In the genomic region with DNA sequence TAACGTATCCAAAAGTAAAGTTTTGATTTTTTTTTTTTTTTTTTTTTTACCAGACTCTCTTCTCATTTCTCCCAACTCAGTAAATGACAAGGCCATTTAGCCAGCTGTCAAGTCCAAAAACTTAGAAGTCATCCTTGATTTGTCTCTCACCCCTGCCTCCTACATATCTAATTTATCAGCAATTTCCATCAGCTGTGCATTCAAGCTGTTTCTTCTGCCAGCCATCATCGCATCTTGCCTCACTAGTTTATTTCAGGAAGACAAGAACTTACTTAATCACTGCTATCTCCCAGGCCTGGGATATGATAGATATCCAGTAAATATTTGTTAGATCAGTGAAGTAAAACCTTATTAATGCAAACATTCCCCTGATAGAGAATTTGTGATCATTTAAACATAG, we compare ENCODE assay signal across 1 cellular context.
TF ChIP-seq lines count a peak whose summit lies in the region.

No MANE protein-coding gene starts in this region.

TF ChIP-seq in K562, 482 proteins besides CTCF, POLR2A, EP300 and RAD21 (continued from another document and continues in another):
- TF ChIP-seq, protein P1, sequence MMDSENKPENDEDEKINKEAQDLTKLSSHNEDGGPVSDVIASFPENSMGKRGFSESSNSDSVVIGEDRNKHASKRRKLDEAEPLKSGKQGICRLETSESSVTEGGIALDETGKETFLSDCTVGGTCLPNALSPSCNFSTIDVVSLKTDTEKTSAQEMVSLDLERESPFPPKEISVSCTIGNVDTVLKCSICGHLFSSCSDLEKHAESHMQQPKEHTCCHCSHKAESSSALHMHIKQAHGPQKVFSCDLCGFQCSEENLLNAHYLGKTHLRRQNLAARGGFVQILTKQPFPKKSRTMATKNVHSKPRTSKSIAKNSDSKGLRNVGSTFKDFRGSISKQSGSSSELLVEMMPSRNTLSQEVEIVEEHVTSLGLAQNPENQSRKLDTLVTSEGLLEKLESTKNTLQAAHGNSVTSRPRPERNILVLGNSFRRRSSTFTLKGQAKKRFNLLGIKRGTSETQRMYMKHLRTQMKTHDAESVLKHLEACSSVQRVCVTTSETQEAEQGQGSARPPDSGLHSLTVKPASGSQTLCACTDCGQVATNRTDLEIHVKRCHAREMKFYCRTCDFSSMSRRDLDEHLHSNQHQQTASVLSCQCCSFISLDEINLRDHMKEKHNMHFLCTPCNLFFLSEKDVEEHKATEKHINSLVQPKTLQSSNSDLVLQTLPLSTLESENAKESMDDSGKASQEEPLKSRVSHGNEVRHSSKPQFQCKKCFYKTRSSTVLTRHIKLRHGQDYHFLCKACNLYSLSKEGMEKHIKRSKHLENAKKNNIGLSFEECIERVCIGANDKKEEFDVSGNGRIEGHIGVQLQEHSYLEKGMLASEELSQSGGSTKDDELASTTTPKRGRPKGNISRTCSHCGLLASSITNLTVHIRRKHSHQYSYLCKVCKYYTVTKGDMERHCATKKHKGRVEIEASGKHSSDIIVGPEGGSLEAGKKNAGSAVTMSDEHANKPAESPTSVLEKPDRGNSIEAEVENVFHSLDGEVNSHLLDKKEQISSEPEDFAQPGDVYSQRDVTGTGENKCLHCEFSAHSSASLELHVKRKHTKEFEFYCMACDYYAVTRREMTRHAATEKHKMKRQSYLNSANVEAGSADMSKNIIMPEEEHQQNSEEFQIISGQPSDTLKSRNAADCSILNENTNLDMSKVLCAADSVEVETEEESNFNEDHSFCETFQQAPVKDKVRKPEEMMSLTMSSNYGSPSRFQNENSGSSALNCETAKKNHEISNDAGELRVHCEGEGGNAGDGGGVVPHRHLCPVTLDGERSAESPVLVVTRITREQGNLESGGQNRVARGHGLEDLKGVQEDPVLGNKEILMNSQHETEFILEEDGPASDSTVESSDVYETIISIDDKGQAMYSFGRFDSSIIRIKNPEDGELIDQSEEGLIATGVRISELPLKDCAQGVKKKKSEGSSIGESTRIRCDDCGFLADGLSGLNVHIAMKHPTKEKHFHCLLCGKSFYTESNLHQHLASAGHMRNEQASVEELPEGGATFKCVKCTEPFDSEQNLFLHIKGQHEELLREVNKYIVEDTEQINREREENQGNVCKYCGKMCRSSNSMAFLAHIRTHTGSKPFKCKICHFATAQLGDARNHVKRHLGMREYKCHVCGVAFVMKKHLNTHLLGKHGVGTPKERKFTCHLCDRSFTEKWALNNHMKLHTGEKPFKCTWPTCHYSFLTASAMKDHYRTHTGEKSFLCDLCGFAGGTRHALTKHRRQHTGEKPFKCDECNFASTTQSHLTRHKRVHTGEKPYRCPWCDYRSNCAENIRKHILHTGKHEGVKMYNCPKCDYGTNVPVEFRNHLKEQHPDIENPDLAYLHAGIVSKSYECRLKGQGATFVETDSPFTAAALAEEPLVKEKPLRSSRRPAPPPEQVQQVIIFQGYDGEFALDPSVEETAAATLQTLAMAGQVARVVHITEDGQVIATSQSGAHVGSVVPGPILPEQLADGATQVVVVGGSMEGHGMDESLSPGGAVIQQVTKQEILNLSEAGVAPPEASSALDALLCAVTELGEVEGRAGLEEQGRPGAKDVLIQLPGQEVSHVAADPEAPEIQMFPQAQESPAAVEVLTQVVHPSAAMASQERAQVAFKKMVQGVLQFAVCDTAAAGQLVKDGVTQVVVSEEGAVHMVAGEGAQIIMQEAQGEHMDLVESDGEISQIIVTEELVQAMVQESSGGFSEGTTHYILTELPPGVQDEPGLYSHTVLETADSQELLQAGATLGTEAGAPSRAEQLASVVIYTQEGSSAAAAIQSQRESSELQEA (IDR thresholded peaks at IDR 0.05; ENCODE audit: low read depth) = no peak
- TF ChIP-seq NFE2L1 (tag; IDR thresholded peaks at IDR 0.05; ENCODE audit: borderline replicate concordance, low read depth) (no peak), MTF1 (CRISPR knock-in tag; IDR thresholded peaks at IDR 0.05; ENCODE audit: borderline replicate concordance) (no peak), PHF8 (IDR thresholded peaks at IDR 0.05; ENCODE audit: borderline replicate concordance, low read length) (no peak), ELF2 (CRISPR knock-in tag; IDR thresholded peaks at IDR 0.05) (no peak), ZNF224 (CRISPR knock-in tag; IDR thresholded peaks at IDR 0.05) (no peak), FUS (optimal IDR thresholded peaks at IDR 0.05; ENCODE audit: low read depth, low read length) (no peak), HMG20B (CRISPR knock-in tag; IDR thresholded peaks at IDR 0.05) (no peak), ZNF253 (CRISPR knock-in tag; conservative IDR thresholded peaks at IDR 0.05) (no peak), KAT8 (IDR thresholded peaks at IDR 0.05; ENCODE audit: low read depth) (no peak), BRD4 (IDR thresholded peaks at IDR 0.05) (no peak), KLF16 (IDR thresholded peaks at IDR 0.05) (no peak), IFI16 (CRISPR knock-in tag; IDR thresholded peaks at IDR 0.05) (no peak), SMARCC2 (IDR thresholded peaks at IDR 0.05; ENCODE audit: low read depth) (no peak), ZFP1 (CRISPR knock-in tag; IDR thresholded peaks at IDR 0.05) (no peak), PML (IDR thresholded peaks at IDR 0.05; ENCODE audit: low read length) (no peak)
- TF ChIP-seq, protein P2, sequence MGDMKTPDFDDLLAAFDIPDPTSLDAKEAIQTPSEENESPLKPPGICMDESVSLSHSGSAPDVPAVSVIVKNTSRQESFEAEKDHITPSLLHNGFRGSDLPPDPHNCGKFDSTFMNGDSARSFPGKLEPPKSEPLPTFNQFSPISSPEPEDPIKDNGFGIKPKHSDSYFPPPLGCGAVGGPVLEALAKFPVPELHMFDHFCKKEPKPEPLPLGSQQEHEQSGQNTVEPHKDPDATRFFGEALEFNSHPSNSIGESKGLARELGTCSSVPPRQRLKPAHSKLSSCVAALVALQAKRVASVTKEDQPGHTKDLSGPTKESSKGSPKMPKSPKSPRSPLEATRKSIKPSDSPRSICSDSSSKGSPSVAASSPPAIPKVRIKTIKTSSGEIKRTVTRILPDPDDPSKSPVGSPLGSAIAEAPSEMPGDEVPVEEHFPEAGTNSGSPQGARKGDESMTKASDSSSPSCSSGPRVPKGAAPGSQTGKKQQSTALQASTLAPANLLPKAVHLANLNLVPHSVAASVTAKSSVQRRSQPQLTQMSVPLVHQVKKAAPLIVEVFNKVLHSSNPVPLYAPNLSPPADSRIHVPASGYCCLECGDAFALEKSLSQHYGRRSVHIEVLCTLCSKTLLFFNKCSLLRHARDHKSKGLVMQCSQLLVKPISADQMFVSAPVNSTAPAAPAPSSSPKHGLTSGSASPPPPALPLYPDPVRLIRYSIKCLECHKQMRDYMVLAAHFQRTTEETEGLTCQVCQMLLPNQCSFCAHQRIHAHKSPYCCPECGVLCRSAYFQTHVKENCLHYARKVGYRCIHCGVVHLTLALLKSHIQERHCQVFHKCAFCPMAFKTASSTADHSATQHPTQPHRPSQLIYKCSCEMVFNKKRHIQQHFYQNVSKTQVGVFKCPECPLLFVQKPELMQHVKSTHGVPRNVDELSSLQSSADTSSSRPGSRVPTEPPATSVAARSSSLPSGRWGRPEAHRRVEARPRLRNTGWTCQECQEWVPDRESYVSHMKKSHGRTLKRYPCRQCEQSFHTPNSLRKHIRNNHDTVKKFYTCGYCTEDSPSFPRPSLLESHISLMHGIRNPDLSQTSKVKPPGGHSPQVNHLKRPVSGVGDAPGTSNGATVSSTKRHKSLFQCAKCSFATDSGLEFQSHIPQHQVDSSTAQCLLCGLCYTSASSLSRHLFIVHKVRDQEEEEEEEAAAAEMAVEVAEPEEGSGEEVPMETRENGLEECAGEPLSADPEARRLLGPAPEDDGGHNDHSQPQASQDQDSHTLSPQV (IDR thresholded peaks at IDR 0.05) = 0 out of 2 replicates have a peak, but pooled peaks have one; percentile 51
- TF ChIP-seq, protein P3, sequence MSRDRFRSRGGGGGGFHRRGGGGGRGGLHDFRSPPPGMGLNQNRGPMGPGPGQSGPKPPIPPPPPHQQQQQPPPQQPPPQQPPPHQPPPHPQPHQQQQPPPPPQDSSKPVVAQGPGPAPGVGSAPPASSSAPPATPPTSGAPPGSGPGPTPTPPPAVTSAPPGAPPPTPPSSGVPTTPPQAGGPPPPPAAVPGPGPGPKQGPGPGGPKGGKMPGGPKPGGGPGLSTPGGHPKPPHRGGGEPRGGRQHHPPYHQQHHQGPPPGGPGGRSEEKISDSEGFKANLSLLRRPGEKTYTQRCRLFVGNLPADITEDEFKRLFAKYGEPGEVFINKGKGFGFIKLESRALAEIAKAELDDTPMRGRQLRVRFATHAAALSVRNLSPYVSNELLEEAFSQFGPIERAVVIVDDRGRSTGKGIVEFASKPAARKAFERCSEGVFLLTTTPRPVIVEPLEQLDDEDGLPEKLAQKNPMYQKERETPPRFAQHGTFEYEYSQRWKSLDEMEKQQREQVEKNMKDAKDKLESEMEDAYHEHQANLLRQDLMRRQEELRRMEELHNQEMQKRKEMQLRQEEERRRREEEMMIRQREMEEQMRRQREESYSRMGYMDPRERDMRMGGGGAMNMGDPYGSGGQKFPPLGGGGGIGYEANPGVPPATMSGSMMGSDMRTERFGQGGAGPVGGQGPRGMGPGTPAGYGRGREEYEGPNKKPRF (IDR thresholded peaks at IDR 0.05; ENCODE audit: low read depth, low read length) = no peak
- TF ChIP-seq, protein P4, sequence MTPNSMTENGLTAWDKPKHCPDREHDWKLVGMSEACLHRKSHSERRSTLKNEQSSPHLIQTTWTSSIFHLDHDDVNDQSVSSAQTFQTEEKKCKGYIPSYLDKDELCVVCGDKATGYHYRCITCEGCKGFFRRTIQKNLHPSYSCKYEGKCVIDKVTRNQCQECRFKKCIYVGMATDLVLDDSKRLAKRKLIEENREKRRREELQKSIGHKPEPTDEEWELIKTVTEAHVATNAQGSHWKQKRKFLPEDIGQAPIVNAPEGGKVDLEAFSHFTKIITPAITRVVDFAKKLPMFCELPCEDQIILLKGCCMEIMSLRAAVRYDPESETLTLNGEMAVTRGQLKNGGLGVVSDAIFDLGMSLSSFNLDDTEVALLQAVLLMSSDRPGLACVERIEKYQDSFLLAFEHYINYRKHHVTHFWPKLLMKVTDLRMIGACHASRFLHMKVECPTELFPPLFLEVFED (CRISPR knock-in tag; conservative IDR thresholded peaks at IDR 0.05) = no peak
- TF ChIP-seq, protein P5, sequence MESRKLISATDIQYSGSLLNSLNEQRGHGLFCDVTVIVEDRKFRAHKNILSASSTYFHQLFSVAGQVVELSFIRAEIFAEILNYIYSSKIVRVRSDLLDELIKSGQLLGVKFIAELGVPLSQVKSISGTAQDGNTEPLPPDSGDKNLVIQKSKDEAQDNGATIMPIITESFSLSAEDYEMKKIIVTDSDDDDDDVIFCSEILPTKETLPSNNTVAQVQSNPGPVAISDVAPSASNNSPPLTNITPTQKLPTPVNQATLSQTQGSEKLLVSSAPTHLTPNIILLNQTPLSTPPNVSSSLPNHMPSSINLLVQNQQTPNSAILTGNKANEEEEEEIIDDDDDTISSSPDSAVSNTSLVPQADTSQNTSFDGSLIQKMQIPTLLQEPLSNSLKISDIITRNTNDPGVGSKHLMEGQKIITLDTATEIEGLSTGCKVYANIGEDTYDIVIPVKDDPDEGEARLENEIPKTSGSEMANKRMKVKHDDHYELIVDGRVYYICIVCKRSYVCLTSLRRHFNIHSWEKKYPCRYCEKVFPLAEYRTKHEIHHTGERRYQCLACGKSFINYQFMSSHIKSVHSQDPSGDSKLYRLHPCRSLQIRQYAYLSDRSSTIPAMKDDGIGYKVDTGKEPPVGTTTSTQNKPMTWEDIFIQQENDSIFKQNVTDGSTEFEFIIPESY (CRISPR knock-in tag; IDR thresholded peaks at IDR 0.05) = no peak
- TF ChIP-seq, protein P6, sequence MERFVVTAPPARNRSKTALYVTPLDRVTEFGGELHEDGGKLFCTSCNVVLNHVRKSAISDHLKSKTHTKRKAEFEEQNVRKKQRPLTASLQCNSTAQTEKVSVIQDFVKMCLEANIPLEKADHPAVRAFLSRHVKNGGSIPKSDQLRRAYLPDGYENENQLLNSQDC (CRISPR knock-in tag; IDR thresholded peaks at IDR 0.05) = no peak
- TF ChIP-seq, protein P7, sequence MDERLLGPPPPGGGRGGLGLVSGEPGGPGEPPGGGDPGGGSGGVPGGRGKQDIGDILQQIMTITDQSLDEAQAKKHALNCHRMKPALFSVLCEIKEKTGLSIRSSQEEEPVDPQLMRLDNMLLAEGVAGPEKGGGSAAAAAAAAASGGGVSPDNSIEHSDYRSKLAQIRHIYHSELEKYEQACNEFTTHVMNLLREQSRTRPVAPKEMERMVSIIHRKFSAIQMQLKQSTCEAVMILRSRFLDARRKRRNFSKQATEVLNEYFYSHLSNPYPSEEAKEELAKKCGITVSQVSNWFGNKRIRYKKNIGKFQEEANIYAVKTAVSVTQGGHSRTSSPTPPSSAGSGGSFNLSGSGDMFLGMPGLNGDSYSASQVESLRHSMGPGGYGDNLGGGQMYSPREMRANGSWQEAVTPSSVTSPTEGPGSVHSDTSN (CRISPR knock-in tag; IDR thresholded peaks at IDR 0.05; ENCODE audit: low read depth) = no peak
- TF ChIP-seq, protein P7 (tag; conservative IDR thresholded peaks at IDR 0.05; ENCODE audit: low read depth) = peak; percentile 78
- TF ChIP-seq, protein P8, sequence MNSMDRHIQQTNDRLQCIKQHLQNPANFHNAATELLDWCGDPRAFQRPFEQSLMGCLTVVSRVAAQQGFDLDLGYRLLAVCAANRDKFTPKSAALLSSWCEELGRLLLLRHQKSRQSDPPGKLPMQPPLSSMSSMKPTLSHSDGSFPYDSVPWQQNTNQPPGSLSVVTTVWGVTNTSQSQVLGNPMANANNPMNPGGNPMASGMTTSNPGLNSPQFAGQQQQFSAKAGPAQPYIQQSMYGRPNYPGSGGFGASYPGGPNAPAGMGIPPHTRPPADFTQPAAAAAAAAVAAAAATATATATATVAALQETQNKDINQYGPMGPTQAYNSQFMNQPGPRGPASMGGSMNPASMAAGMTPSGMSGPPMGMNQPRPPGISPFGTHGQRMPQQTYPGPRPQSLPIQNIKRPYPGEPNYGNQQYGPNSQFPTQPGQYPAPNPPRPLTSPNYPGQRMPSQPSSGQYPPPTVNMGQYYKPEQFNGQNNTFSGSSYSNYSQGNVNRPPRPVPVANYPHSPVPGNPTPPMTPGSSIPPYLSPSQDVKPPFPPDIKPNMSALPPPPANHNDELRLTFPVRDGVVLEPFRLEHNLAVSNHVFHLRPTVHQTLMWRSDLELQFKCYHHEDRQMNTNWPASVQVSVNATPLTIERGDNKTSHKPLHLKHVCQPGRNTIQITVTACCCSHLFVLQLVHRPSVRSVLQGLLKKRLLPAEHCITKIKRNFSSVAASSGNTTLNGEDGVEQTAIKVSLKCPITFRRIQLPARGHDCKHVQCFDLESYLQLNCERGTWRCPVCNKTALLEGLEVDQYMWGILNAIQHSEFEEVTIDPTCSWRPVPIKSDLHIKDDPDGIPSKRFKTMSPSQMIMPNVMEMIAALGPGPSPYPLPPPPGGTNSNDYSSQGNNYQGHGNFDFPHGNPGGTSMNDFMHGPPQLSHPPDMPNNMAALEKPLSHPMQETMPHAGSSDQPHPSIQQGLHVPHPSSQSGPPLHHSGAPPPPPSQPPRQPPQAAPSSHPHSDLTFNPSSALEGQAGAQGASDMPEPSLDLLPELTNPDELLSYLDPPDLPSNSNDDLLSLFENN (IDR thresholded peaks at IDR 0.05; ENCODE audit: low read depth in 2 of 2, low read length in 2 of 2) = no peak
- TF ChIP-seq, protein P9, sequence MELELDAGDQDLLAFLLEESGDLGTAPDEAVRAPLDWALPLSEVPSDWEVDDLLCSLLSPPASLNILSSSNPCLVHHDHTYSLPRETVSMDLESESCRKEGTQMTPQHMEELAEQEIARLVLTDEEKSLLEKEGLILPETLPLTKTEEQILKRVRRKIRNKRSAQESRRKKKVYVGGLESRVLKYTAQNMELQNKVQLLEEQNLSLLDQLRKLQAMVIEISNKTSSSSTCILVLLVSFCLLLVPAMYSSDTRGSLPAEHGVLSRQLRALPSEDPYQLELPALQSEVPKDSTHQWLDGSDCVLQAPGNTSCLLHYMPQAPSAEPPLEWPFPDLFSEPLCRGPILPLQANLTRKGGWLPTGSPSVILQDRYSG (tag; conservative IDR thresholded peaks at IDR 0.05; ENCODE audit: low read depth) = no peak
